In the genomic region with DNA sequence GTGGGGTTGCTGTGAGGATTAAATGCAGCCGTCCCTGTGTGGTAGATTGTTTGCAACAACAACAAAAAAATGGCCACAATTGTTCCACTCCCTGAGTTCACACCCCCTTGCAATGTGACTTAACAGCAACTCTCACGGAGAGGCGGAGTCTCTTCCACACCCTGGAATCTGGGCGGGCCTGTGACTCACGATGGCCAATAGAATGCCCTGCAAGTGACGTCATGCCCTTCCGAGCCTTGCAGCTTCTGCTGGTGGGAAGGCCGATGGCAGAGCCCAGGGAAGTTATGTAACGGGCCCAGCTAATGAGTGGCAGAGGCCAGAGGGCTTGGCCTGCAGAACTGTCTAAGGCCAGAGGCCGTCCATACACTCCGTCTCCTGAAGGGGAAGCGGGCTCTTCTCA, we compare ENCODE assay signal across 9 cellular contexts.
DNase-seq lines count a peak whose midpoint lies in the region; ATAC-seq, FAIRE-seq and TF ChIP-seq lines count a peak whose summit lies in the region.
"Had no signal": no experiment of that assay in that cellular context is flagged by ENCODE, and none has a peak within 500 bp of the region (broad histone marks: within the 10 kb centered on the region; RNA-seq: fewer than 3 reads in every experiment).

No MANE protein-coding gene starts in this region.

- TF ChIP-seq CTCF in A549 (IDR thresholded peaks at IDR 0.05) (no peak), HEK293 (tag by site-specific recombination; IDR thresholded peaks at IDR 0.05) (no peak)

- no peak for TF ChIP-seq EP300 in A549 (IDR thresholded peaks at IDR 0.05)

- POLR2A ChIA-PET in A549 (lab: Yijun Ruan, JAX): interaction anchor here (0.9 to 4.0 kb wide), 12 partner anchors 36 to 100 kb away, joined by 3 to 36 read pairs (median 8); a partner anchor contains a TSS
- POLR2A ChIA-PET in HEK293 (lab: Yijun Ruan, JAX): interaction anchor here (0.7 to 2.0 kb wide), 5 partner anchors 86 to 108 kb away, joined by 3 to 6 read pairs (median 5); a partner anchor contains a TSS

- H3K27me3 ChIP-seq in subcutaneous abdominal adipose tissue (ENCODE audit: control insufficient read depth in 5 of 5, insufficient read depth in 4 of 5, low read length in 5 of 5): peaks cover 0 to 5% (median 0%) of the 10 kb centered on the region in 5 donors

- H3K4me2 ChIP-seq in A549: peak overlapping the region; percentile 87

- H3K9me3 ChIP-seq in A549 (no peaks in the 10 kb centered on the region), HEK293 (ENCODE audit: control insufficient read depth, insufficient read depth, low read depth, low read length) (no peaks in the 10 kb centered on the region), subcutaneous abdominal adipose tissue (ENCODE audit: control insufficient read depth in 5 of 5, low read length in 5 of 5) (no peaks in the 10 kb centered on the region)

- no peaks in the 10 kb centered on the region for H3K36me3 ChIP-seq in HEK293 (ENCODE audit: control insufficient read depth in 2 of 2, insufficient read depth in 1 of 2, low read length in 2 of 2)
- H3K36me3 ChIP-seq in subcutaneous abdominal adipose tissue (ENCODE audit: control insufficient read depth in 5 of 5, insufficient read depth in 5 of 5, low read length in 5 of 5): no peaks in the 10 kb centered on the region

- 0% methylated on average over 3 of the region's 12 CpGs for WGBS in A549 (ENCODE audit: missing lambda C conversion rate)

- H3K9ac ChIP-seq in subcutaneous abdominal adipose tissue (ENCODE audit: low read length in 5 of 5): peak overlapping the region in 1 of 5 donors; percentile 39

- peak; percentile 57 for TF ChIP-seq POLR2A in A549 (IDR thresholded peaks at IDR 0.05; ENCODE audit: low read length)

- CTCF ChIA-PET in A549 (lab: Yijun Ruan, JAX) (interaction anchor here (0.5 to 3.0 kb wide), 8 partner anchors 12 to 101 kb away, joined by 3 to 16 read pairs (median 3); no protein-coding TSS in a partner anchor), HEK293 (lab: Yijun Ruan, JAX) (interaction anchor here (0.5 to 4.2 kb wide), 6 partner anchors 59 to 563 kb away, joined by 3 to 25 read pairs (median 4); no protein-coding TSS in a partner anchor)

- DNase-seq in A549 (ENCODE audit: low read depth in 1 of 2, low spot score in 1 of 2) (peak; percentile 90 to 99), NOMO-1 treated with DMSO at 0.1 percent for 48 hours (lab: John Stamatoyannopoulos, UW; ENCODE audit: unreplicated experiment) (peak; percentile 95), dedifferentiated amniotic fluid mesenchymal stem cell (ENCODE audit: extremely low spot score) (peak; percentile 81), kidney tubule cell (ENCODE audit: low spot score) (peak; percentile 99), T-helper 1 cell (no peak)

- peak overlapping the region; percentile 98 for H3K27ac ChIP-seq in A549
- H3K27ac ChIP-seq in HEK293 (ENCODE audit: extremely low read depth, low read depth, low read length): peak overlapping the region; percentile 18; the same call in 1 of the 2 replicates
- no peak overlapping the region for H3K27ac ChIP-seq in subcutaneous abdominal adipose tissue (ENCODE audit: low read depth, low read length)

- H3K4me1 ChIP-seq in A549 (peaks cover 60% of the 10 kb centered on the region), HEK293 (ENCODE audit: control insufficient read depth, insufficient read depth, low read length) (peaks cover 7% of the 10 kb centered on the region), subcutaneous abdominal adipose tissue (ENCODE audit: control insufficient read depth in 5 of 5, insufficient read depth in 5 of 5, low read length in 5 of 5) (peaks cover 3 to 17% (median 15%) of the 10 kb centered on the region in 5 donors)

- TF ChIP-seq RAD21 in A549 (conservative IDR thresholded peaks at IDR 0.05 in 1 of 2, IDR thresholded peaks at IDR 0.05 in 1 of 2): 0 out of 5 replicates have a peak, but pooled peaks of 1 of the 2 experiments have one; percentile 6

- peak; percentile 39 for FAIRE-seq in A549 (lab: Jason Lieb, UNC)
- FAIRE-seq: GM18507 had no signal

- peak overlapping the region; percentile 50 for H3K4me3 ChIP-seq in A549
- H3K4me3 ChIP-seq in HEK293 (ENCODE audit: low read depth, low read length): no peak overlapping the region
- H3K4me3 ChIP-seq in subcutaneous abdominal adipose tissue (ENCODE audit: low read depth in 1 of 5, low read length in 5 of 5): peak overlapping the region in 3 of 5 donors; percentile 19 to 37 (median 23)

- ATAC-seq in A549 (peak; percentile 88), HG02970 (IDR thresholded peaks at IDR 0.05; ENCODE audit: low FRiP score, unreplicated experiment) (no peak)

TF ChIP-seq in A549, 52 proteins besides CTCF, POLR2A, EP300 and RAD21 (continues in another document):
- no peak for TF ChIP-seq ESRRA (IDR thresholded peaks at IDR 0.05; ENCODE audit: borderline replicate concordance, low read length)
- no peak for TF ChIP-seq RFX5 (IDR thresholded peaks at IDR 0.05)
- TF ChIP-seq, protein P1, sequence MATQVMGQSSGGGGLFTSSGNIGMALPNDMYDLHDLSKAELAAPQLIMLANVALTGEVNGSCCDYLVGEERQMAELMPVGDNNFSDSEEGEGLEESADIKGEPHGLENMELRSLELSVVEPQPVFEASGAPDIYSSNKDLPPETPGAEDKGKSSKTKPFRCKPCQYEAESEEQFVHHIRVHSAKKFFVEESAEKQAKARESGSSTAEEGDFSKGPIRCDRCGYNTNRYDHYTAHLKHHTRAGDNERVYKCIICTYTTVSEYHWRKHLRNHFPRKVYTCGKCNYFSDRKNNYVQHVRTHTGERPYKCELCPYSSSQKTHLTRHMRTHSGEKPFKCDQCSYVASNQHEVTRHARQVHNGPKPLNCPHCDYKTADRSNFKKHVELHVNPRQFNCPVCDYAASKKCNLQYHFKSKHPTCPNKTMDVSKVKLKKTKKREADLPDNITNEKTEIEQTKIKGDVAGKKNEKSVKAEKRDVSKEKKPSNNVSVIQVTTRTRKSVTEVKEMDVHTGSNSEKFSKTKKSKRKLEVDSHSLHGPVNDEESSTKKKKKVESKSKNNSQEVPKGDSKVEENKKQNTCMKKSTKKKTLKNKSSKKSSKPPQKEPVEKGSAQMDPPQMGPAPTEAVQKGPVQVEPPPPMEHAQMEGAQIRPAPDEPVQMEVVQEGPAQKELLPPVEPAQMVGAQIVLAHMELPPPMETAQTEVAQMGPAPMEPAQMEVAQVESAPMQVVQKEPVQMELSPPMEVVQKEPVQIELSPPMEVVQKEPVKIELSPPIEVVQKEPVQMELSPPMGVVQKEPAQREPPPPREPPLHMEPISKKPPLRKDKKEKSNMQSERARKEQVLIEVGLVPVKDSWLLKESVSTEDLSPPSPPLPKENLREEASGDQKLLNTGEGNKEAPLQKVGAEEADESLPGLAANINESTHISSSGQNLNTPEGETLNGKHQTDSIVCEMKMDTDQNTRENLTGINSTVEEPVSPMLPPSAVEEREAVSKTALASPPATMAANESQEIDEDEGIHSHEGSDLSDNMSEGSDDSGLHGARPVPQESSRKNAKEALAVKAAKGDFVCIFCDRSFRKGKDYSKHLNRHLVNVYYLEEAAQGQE (IDR thresholded peaks at IDR 0.05): no peak
- no peak for TF ChIP-seq RNF2 (IDR thresholded peaks at IDR 0.05; ENCODE audit: borderline replicate concordance, low read depth)
- TF ChIP-seq EHF (CRISPR knock-in tag; IDR thresholded peaks at IDR 0.05): no peak
- TF ChIP-seq JUN (IDR thresholded peaks at IDR 0.05): 0 out of 5 replicates have a peak, but pooled peaks of 1 of the 2 experiments have one; percentile 12
- peak; percentile 6 to 71; a peak in 2 of 4 replicates for TF ChIP-seq CEBPB (IDR thresholded peaks at IDR 0.05)
- no peak for TF ChIP-seq ZC3H11A (IDR thresholded peaks at IDR 0.05)
- TF ChIP-seq RCOR1 (IDR thresholded peaks at IDR 0.05; ENCODE audit: low read depth, low read length): no peak
- TF ChIP-seq SREBF2 (IDR thresholded peaks at IDR 0.05): no peak
- no peak for TF ChIP-seq HOXA7 (CRISPR knock-in tag; IDR thresholded peaks at IDR 0.05)

TF ChIP-seq in HEK293, 187 proteins besides CTCF, POLR2A, EP300 and RAD21 (continues in another document):
- TF ChIP-seq, protein P2, sequence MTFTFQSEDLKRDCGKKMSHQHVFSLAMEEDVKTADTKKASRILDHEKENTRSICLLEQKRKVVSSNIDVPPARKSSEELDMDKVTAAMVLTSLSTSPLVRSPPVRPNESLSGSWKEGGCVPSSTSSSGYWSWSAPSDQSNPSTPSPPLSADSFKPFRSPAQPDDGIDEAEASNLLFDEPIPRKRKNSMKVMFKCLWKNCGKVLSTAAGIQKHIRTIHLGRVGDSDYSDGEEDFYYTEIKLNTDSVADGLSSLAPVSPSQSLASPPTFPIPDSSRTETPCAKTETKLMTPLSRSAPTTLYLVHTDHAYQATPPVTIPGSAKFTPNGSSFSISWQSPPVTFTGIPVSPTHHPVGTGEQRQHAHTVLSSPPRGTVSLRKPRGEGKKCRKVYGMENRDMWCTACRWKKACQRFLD (tag by site-specific recombination; IDR thresholded peaks at IDR 0.05): no peak
- TF ChIP-seq HOXC10 (CRISPR knock-in tag; IDR thresholded peaks at IDR 0.05) (no peak), ZFP69B (tag by site-specific recombination; IDR thresholded peaks at IDR 0.05) (peak; percentile 21; the same call in 1 of the 2 replicates), ZNF266 (tag by site-specific recombination; IDR thresholded peaks at IDR 0.05; ENCODE audit: low read depth) (no peak), ZFP37 (tag by site-specific recombination; IDR thresholded peaks at IDR 0.05) (no peak)
- TF ChIP-seq, protein P3, sequence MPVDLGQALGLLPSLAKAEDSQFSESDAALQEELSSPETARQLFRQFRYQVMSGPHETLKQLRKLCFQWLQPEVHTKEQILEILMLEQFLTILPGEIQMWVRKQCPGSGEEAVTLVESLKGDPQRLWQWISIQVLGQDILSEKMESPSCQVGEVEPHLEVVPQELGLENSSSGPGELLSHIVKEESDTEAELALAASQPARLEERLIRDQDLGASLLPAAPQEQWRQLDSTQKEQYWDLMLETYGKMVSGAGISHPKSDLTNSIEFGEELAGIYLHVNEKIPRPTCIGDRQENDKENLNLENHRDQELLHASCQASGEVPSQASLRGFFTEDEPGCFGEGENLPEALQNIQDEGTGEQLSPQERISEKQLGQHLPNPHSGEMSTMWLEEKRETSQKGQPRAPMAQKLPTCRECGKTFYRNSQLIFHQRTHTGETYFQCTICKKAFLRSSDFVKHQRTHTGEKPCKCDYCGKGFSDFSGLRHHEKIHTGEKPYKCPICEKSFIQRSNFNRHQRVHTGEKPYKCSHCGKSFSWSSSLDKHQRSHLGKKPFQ (tag by site-specific recombination; IDR thresholded peaks at IDR 0.05): peak; percentile 95
- TF ChIP-seq, protein P4, sequence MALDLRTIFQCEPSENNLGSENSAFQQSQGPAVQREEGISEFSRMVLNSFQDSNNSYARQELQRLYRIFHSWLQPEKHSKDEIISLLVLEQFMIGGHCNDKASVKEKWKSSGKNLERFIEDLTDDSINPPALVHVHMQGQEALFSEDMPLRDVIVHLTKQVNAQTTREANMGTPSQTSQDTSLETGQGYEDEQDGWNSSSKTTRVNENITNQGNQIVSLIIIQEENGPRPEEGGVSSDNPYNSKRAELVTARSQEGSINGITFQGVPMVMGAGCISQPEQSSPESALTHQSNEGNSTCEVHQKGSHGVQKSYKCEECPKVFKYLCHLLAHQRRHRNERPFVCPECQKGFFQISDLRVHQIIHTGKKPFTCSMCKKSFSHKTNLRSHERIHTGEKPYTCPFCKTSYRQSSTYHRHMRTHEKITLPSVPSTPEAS (tag by site-specific recombination; IDR thresholded peaks at IDR 0.05): peak; percentile 31; the same call in 1 of the 2 replicates

Comparison
In these comparisons a context has a peak if more than half of its experiments do, and no peak if none do; other contexts are left out.
1. DNase-seq: peak in A549 (2 of 2), NOMO-1 treated with DMSO at 0.1 percent for 48 hours (single experiment), dedifferentiated amniotic fluid mesenchymal stem cell (single experiment) and kidney tubule cell (single experiment); none in T-helper 1 cell (0 of 5).